ENCODE assay signal across 21 cellular contexts in the genomic region with DNA sequence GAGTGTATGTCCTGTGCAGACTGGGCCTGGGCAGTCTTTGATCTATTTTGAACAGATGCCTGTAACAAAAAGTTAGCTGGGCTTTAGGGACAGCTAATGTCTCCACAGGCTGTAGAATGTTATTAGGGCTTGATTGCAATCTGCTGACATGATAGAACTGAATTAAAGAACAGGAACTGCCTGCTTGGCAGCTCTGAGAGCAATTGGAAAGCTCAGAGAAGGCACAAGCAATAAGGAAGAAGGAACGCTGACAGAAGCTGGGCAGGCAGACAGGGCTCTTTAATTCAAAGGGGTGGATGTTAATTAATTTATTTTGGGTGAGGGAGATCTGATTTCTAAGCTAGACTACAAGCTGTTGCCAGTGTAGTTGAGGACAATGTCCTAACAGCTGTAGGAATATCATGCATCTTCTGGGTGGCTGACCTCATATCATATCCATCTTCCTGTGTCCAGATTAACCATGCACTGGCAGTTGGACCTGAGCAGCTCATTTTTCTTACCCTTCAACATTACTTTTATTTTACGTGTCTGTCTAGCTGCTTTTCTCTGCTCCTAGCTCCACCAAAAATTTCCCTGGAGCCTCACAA. TPM values are rescaled to one million over a fixed set of nuclear protein-coding genes. Genes with fewer than 3 reads are reported as not detected.
A peak's percentile ranks its signal among the peaks of the same experiment; 100 is the strongest.
DNase-seq lines count a peak whose midpoint lies in the region; ATAC-seq and TF ChIP-seq lines count a peak whose summit lies in the region.
"Had no signal": no experiment of that assay in that cellular context is flagged by ENCODE, and none has a peak within 500 bp of the region (broad histone marks: within the 10 kb centered on the region; RNA-seq: fewer than 3 reads in every experiment).

No MANE protein-coding gene starts in this region.

- H3K27me3 ChIP-seq in endodermal cell (ENCODE audit: control insufficient read depth, insufficient read depth, low read length, poor library complexity, severe bottlenecking) (no peaks in the 10 kb centered on the region), parathyroid adenoma (ENCODE audit: control insufficient read depth, insufficient read depth, low read length) (no peaks in the 10 kb centered on the region)
- H3K27me3 ChIP-seq: BE2C had no signal

- H3K79me2 ChIP-seq in parathyroid adenoma = no peaks in the 10 kb centered on the region

- 84 to 92% methylated on average over 2 of the region's 2 CpGs for WGBS in endodermal cell (ENCODE audit: insufficient coverage in 1 of 2, insufficient read length in 1 of 2), 2 experiments

- H3K9ac ChIP-seq in endodermal cell (ENCODE audit: extremely low read depth, low read length, poor library complexity, severe bottlenecking) = no peak overlapping the region
- no peak overlapping the region for H3K9ac ChIP-seq in parathyroid adenoma

- peak overlapping the region; percentile 27 for H3K27ac ChIP-seq in endodermal cell (ENCODE audit: low read depth, low read length)
- H3K27ac ChIP-seq in parathyroid adenoma = peak overlapping the region; percentile 47
- H3K27ac ChIP-seq: A549, RWPE1 had no signal

- no peak overlapping the region for H3K4me3 ChIP-seq in endodermal cell (ENCODE audit: low read length)
- peak overlapping the region; percentile 11 for H3K4me3 ChIP-seq in parathyroid adenoma (ENCODE audit: low read depth, low read length)
- H3K4me3 ChIP-seq: A549, GM12878, GM23338, HAP-1 had no signal

- ATAC-seq in GM21576 (IDR thresholded peaks at IDR 0.05; ENCODE audit: unreplicated experiment) (no peak), HG03095 (IDR thresholded peaks at IDR 0.05; ENCODE audit: unreplicated experiment) (no peak)
- ATAC-seq: A549, GM12878, GM23338 had no signal

- no peak overlapping the region for H3K4me3 Mint-ChIP-seq in endodermal cell
- H3K4me3 Mint-ChIP-seq: GM23338, IgD-negative memory B cell had no signal

- no peaks in the 10 kb centered on the region for H3K27me3 Mint-ChIP-seq in endodermal cell (ENCODE audit: insufficient read depth)
- H3K27me3 Mint-ChIP-seq: IgD-negative memory B cell had no signal

- H3K27ac Mint-ChIP-seq in endodermal cell = no peak overlapping the region
- H3K27ac Mint-ChIP-seq: GM23338, IgD-negative memory B cell had no signal

- H3K4me2 ChIP-seq in parathyroid adenoma (ENCODE audit: low read length) = peak overlapping the region; percentile 61
- H3K4me2 ChIP-seq: A549, GM23338 had no signal

- no peaks in the 10 kb centered on the region for H3K36me3 Mint-ChIP-seq in endodermal cell (ENCODE audit: low read depth)
- H3K36me3 Mint-ChIP-seq: IgD-negative memory B cell had no signal

- no peaks in the 10 kb centered on the region for H3K9me3 Mint-ChIP-seq in endodermal cell
- H3K9me3 Mint-ChIP-seq: GM23338, IgD-negative memory B cell had no signal

- no peaks in the 10 kb centered on the region for H3K9me3 ChIP-seq in endodermal cell (ENCODE audit: control insufficient read depth, low read length)
- no peaks in the 10 kb centered on the region for H3K9me3 ChIP-seq in parathyroid adenoma (ENCODE audit: control insufficient read depth, low read length)
- H3K9me3 ChIP-seq: A549, BE2C, HAP-1 had no signal

- no peaks in the 10 kb centered on the region for H3K4me1 Mint-ChIP-seq in endodermal cell
- H3K4me1 Mint-ChIP-seq: GM23338, IgD-negative memory B cell had no signal

- peak; percentile 47 for DNase-seq in Ammon's horn (ENCODE audit: low spot score)
- peak; percentile 16 for DNase-seq in NCI-H1694 (lab: John Stamatoyannopoulos, UW)
- no peak for DNase-seq in endodermal cell
- no peak for DNase-seq in hepatic stellate cell (ENCODE audit: low spot score)
- no peak for DNase-seq in D341Med (ENCODE audit: low spot score)
- DNase-seq: BE2C, DMS79 treated with DMSO at 0.1 percent for 48 hours, MV-4-11, NCI-H1105 treated with DMSO at 0.1 percent for 48 hours, NCI-H187, NCI-H526 treated with DMSO at 0.1 percent for 48 hours had no signal

- no peak for TF ChIP-seq CTCF in endodermal cell (conservative IDR thresholded peaks at IDR 0.05)
- TF ChIP-seq CTCF in parathyroid adenoma (IDR thresholded peaks at IDR 0.05) = no peak

- peak overlapping the region; percentile 13 for H2AFZ ChIP-seq in parathyroid adenoma
- H2AFZ ChIP-seq: GM23338 had no signal

- H3K4me1 ChIP-seq in endodermal cell (ENCODE audit: control insufficient read depth, insufficient read depth, low read length) = no peaks in the 10 kb centered on the region
- peaks cover 3% of the 10 kb centered on the region for H3K4me1 ChIP-seq in parathyroid adenoma
- H3K4me1 ChIP-seq: A549, HAP-1 had no signal

- H3K36me3 ChIP-seq in endodermal cell (ENCODE audit: control insufficient read depth, insufficient read depth, low read length) (no peaks in the 10 kb centered on the region), parathyroid adenoma (ENCODE audit: control insufficient read depth, insufficient read depth, low read length) (no peaks in the 10 kb centered on the region)
- H3K36me3 ChIP-seq: BE2C, HAP-1 had no signal

RNA-seq across cellular contexts. Expression of gene GRXCR1, which starts 20.7 kb away (rescaled TPM):
- total RNA-seq in endodermal cell = not detected
- polyA plus RNA-seq in endodermal cell (2013, experiment 1 of 2) = not detected
- polyA plus RNA-seq in endodermal cell (2013, experiment 2 of 2) = not detected
- total RNA-seq: GM12878, GM23338, M059J had no signal
- polyA plus RNA-seq: A549, GM12878, GM23338, IgD-negative memory B cell had no signal

Comparison
In these comparisons a context has a peak if more than half of its experiments do, and no peak if none do; other contexts are left out.
1. DNase-seq: peak in Ammon's horn (single experiment) and NCI-H1694 (single experiment); none in endodermal cell (single experiment), hepatic stellate cell (single experiment) and D341Med (single experiment).